In the genomic region with DNA sequence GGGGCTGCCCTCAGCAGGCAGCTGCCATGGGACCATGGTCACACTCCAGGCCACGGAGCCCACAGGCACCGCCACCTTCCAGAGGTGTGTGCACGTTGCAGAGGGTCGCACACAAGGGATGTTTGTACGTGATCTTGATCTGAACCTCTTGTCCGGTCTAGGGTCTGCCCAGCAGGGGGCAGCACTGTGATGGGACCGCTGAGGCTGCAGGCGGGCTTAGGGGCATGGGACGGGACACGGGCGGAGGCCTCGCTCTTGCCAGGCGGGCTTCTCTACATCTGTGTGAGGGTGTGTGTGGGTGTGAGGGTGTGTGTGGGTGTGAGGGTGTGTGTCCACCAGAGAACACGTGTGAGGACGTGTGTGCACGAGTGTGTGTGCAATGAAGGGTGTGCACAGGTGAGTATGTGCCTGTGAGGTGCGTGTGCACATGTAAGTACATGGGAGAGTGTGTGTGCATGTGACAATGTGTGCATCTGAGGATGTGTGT, we compare ENCODE assay signal across 9 cellular contexts.
DNase-seq lines count a peak whose midpoint lies in the region; ATAC-seq and TF ChIP-seq lines count a peak whose summit lies in the region.
"Had no signal": no experiment of that assay in that cellular context is flagged by ENCODE, and none has a peak within 500 bp of the region (broad histone marks: within the 10 kb centered on the region; RNA-seq: fewer than 3 reads in every experiment).

No MANE protein-coding gene starts in this region.

- no peak overlapping the region for H3K4me3 ChIP-seq in astrocyte of the cerebellum (ENCODE audit: low read depth, low read length)
- H3K4me3 ChIP-seq: BLaER1 treated with 17β-estradiol and CSF1 and Interleukin-3, amounts not matched to agents 10 nM and 100 nM had no signal

- no peak overlapping the region for H3K4me3 Mint-ChIP-seq in T-helper 2 cell treated with Interferon-gamma antibody and Interleukin-4, amounts not matched to agents 5 μg/mL and 100 μg/mL, for 36 hours

- peaks cover 4% of the 10 kb centered on the region for H3K4me1 Mint-ChIP-seq in T-helper 2 cell treated with Interferon-gamma antibody and Interleukin-4, amounts not matched to agents 5 μg/mL and 100 μg/mL, for 36 hours (ENCODE audit: low read depth)

- ATAC-seq in GM18517 (IDR thresholded peaks at IDR 0.05; ENCODE audit: unreplicated experiment): no peak

- H3K9me3 Mint-ChIP-seq in T-helper 2 cell treated with Interferon-gamma antibody and Interleukin-4, amounts not matched to agents 5 μg/mL and 100 μg/mL, for 36 hours: no peaks in the 10 kb centered on the region

- H3K27ac Mint-ChIP-seq in T-helper 2 cell treated with Interferon-gamma antibody and Interleukin-4, amounts not matched to agents 5 μg/mL and 100 μg/mL, for 36 hours: no peak overlapping the region

- in situ Hi-C loops in astrocyte of the cerebellum (cut with HindIII; ENCODE audit: low sequenced_read_pairs): no loop called here

- TF ChIP-seq CTCF in astrocyte of the cerebellum (IDR thresholded peaks at IDR 0.05; ENCODE audit: low read depth, low read length, missing control alignments): peak; percentile 37

- DNase-seq in NCI-H345 (lab: John Stamatoyannopoulos, UW) (peak; percentile 9), NCI-H345 treated with DMSO at 0.1 percent for 48 hours (lab: John Stamatoyannopoulos, UW; ENCODE audit: unreplicated experiment) (no peak), astrocyte of the cerebellum (ENCODE audit: low read depth) (no peak), left kidney (ENCODE audit: low read depth, low spot score) (peak; percentile 77), NCI-H128 (lab: John Stamatoyannopoulos, UW; ENCODE audit: unreplicated experiment) (no peak)
- DNase-seq in T-helper 2 cell treated with Interferon-gamma antibody and Interleukin-4, amounts not matched to agents 5 μg/mL and 100 μg/mL, for 36 hours (ENCODE audit: low spot score): peak; percentile 40
- DNase-seq in stimulated activated CD8-positive, alpha-beta memory T cell treated with anti-CD3 and anti-CD28 coated beads, Interleukin-12 subunit alpha, Interleukin-12 subunit beta, amount 100 ng/mL, for 24 hours (ENCODE audit: extremely low read depth): peak; percentile 22

- H3K27me3 Mint-ChIP-seq in T-helper 2 cell treated with Interferon-gamma antibody and Interleukin-4, amounts not matched to agents 5 μg/mL and 100 μg/mL, for 36 hours (ENCODE audit: low read depth): peaks cover 4% of the 10 kb centered on the region

- H3K36me3 Mint-ChIP-seq in T-helper 2 cell treated with Interferon-gamma antibody and Interleukin-4, amounts not matched to agents 5 μg/mL and 100 μg/mL, for 36 hours (ENCODE audit: low read depth): no peaks in the 10 kb centered on the region

Comparison
In these comparisons a context has a peak if more than half of its experiments do, and no peak if none do; other contexts are left out.
1. DNase-seq: peak in NCI-H345 (single experiment), T-helper 2 cell treated with Interferon-gamma antibody and Interleukin-4, amounts not matched to agents 5 μg/mL and 100 μg/mL, for 36 hours (single experiment), left kidney (single experiment) and stimulated activated CD8-positive, alpha-beta memory T cell treated with anti-CD3 and anti-CD28 coated beads, Interleukin-12 subunit alpha, Interleukin-12 subunit beta, amount 100 ng/mL, for 24 hours (single experiment); none in NCI-H345 treated with DMSO at 0.1 percent for 48 hours (single experiment), astrocyte of the cerebellum (single experiment) and NCI-H128 (single experiment).